Comparison of ENCODE assay signal across 1 cellular context in the genomic region with DNA sequence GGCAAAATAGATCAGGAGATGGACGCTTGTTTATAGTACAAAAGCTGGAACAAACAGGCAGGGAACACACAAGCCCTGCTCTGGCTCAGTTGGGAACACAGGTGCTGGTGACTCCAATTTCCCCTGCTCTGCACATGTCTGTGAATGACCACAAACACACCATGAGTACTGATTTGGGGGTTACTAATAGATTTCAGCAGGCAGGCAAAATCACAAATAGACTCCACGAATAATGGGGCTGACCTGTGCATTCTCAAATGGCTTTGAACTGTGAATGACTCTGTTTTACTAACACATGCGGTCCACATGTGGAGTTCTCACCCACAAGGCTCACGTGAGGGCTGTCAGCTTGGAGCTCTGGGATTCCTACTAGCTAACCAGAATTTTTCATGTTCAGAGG.
TF ChIP-seq lines count a peak whose summit lies in the region.

No MANE protein-coding gene starts in this region.

TF ChIP-seq in GM23338, 12 proteins besides CTCF, POLR2A, EP300 and RAD21 (continued from another document):
- TF ChIP-seq STAT1 (IDR thresholded peaks at IDR 0.05; ENCODE audit: unreplicated experiment) (no peak), POLR2AphosphoS5 (IDR thresholded peaks at IDR 0.05; ENCODE audit: low read depth) (no peak), ZNF114 (CRISPR knock-in tag; IDR thresholded peaks at IDR 0.05) (no peak), CREB1 (CRISPR knock-in tag; IDR thresholded peaks at IDR 0.05; ENCODE audit: low read depth) (no peak), EZH2 (IDR thresholded peaks at IDR 0.05; ENCODE audit: low read depth, unreplicated experiment) (no peak), NANOG (IDR thresholded peaks at IDR 0.05; ENCODE audit: borderline replicate concordance) (no peak)
- TF ChIP-seq, protein P1, sequence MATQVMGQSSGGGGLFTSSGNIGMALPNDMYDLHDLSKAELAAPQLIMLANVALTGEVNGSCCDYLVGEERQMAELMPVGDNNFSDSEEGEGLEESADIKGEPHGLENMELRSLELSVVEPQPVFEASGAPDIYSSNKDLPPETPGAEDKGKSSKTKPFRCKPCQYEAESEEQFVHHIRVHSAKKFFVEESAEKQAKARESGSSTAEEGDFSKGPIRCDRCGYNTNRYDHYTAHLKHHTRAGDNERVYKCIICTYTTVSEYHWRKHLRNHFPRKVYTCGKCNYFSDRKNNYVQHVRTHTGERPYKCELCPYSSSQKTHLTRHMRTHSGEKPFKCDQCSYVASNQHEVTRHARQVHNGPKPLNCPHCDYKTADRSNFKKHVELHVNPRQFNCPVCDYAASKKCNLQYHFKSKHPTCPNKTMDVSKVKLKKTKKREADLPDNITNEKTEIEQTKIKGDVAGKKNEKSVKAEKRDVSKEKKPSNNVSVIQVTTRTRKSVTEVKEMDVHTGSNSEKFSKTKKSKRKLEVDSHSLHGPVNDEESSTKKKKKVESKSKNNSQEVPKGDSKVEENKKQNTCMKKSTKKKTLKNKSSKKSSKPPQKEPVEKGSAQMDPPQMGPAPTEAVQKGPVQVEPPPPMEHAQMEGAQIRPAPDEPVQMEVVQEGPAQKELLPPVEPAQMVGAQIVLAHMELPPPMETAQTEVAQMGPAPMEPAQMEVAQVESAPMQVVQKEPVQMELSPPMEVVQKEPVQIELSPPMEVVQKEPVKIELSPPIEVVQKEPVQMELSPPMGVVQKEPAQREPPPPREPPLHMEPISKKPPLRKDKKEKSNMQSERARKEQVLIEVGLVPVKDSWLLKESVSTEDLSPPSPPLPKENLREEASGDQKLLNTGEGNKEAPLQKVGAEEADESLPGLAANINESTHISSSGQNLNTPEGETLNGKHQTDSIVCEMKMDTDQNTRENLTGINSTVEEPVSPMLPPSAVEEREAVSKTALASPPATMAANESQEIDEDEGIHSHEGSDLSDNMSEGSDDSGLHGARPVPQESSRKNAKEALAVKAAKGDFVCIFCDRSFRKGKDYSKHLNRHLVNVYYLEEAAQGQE (IDR thresholded peaks at IDR 0.05; ENCODE audit: unreplicated experiment) = no peak
- TF ChIP-seq, protein P2, sequence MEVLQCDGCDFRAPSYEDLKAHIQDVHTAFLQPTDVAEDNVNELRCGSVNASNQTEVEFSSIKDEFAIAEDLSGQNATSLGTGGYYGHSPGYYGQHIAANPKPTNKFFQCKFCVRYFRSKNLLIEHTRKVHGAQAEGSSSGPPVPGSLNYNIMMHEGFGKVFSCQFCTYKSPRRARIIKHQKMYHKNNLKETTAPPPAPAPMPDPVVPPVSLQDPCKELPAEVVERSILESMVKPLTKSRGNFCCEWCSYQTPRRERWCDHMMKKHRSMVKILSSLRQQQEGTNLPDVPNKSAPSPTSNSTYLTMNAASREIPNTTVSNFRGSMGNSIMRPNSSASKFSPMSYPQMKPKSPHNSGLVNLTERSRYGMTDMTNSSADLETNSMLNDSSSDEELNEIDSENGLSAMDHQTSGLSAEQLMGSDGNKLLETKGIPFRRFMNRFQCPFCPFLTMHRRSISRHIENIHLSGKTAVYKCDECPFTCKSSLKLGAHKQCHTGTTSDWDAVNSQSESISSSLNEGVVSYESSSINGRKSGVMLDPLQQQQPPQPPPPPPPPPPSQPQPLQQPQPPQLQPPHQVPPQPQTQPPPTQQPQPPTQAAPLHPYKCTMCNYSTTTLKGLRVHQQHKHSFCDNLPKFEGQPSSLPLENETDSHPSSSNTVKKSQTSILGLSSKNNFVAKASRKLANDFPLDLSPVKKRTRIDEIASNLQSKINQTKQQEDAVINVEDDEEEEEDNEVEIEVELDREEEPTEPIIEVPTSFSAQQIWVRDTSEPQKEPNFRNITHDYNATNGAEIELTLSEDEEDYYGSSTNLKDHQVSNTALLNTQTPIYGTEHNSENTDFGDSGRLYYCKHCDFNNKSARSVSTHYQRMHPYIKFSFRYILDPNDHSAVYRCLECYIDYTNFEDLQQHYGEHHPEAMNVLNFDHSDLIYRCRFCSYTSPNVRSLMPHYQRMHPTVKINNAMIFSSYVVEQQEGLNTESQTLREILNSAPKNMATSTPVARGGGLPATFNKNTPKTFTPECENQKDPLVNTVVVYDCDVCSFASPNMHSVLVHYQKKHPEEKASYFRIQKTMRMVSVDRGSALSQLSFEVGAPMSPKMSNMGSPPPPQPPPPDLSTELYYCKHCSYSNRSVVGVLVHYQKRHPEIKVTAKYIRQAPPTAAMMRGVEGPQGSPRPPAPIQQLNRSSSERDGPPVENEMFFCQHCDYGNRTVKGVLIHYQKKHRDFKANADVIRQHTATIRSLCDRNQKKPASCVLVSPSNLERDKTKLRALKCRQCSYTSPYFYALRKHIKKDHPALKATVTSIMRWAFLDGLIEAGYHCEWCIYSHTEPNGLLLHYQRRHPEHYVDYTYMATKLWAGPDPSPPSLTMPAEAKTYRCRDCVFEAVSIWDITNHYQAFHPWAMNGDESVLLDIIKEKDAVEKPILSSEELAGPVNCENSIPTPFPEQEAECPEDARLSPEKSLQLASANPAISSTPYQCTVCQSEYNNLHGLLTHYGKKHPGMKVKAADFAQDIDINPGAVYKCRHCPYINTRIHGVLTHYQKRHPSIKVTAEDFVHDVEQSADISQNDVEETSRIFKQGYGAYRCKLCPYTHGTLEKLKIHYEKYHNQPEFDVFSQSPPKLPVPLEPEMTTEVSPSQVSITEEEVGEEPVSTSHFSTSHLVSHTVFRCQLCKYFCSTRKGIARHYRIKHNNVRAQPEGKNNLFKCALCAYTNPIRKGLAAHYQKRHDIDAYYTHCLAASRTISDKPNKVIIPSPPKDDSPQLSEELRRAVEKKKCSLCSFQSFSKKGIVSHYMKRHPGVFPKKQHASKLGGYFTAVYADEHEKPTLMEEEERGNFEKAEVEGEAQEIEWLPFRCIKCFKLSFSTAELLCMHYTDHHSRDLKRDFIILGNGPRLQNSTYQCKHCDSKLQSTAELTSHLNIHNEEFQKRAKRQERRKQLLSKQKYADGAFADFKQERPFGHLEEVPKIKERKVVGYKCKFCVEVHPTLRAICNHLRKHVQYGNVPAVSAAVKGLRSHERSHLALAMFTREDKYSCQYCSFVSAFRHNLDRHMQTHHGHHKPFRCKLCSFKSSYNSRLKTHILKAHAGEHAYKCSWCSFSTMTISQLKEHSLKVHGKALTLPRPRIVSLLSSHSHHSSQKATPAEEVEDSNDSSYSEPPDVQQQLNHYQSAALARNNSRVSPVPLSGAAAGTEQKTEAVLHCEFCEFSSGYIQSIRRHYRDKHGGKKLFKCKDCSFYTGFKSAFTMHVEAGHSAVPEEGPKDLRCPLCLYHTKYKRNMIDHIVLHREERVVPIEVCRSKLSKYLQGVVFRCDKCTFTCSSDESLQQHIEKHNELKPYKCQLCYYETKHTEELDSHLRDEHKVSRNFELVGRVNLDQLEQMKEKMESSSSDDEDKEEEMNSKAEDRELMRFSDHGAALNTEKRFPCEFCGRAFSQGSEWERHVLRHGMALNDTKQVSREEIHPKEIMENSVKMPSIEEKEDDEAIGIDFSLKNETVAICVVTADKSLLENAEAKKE (CRISPR knock-in tag; IDR thresholded peaks at IDR 0.05) = no peak
